ENCODE assay signal across 1 cellular context in the genomic region with DNA sequence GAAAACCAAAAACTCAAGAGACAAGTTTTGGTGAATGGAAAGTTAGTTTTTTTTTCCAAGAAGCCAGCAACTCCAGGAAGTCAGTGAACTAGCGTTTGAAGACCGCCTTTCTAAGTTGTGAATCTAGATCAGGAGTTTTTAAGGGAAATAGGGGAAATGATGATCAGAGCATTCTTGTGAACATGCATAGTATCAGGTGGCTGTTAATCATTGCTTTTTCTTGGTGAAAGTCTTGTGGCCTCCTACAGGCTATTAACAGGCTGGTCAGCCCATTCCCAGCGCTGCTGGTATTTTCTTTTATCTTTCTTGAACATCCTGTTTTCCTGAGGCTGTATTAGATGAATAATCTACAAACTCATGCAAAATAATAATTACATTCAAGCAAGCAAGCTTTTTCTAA.
TF ChIP-seq lines count a peak whose summit lies in the region.

No MANE protein-coding gene starts in this region.

TF ChIP-seq in GM23338, 12 proteins besides CTCF, POLR2A, EP300 and RAD21 (continued from another document):
- TF ChIP-seq ZNF462 (CRISPR knock-in tag; IDR thresholded peaks at IDR 0.05), result no peak
- TF ChIP-seq, protein P1, sequence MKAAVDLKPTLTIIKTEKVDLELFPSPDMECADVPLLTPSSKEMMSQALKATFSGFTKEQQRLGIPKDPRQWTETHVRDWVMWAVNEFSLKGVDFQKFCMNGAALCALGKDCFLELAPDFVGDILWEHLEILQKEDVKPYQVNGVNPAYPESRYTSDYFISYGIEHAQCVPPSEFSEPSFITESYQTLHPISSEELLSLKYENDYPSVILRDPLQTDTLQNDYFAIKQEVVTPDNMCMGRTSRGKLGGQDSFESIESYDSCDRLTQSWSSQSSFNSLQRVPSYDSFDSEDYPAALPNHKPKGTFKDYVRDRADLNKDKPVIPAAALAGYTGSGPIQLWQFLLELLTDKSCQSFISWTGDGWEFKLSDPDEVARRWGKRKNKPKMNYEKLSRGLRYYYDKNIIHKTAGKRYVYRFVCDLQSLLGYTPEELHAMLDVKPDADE (IDR thresholded peaks at IDR 0.05), result no peak
